Comparison of ENCODE assay signal across 11 cellular contexts in genomic region chr7:117435475-117436043, GRCh38. TPM values are rescaled to one million over a fixed set of nuclear protein-coding genes. Genes with fewer than 3 reads are reported as not detected.
DNase-seq lines count a peak whose midpoint lies in the region; ATAC-seq and TF ChIP-seq lines count a peak whose summit lies in the region.
"Had no signal": no experiment of that assay in that cellular context is flagged by ENCODE, and none has a peak within 500 bp of the region (broad histone marks: within the 10 kb centered on the region; RNA-seq: fewer than 3 reads in every experiment).

No MANE protein-coding gene starts in this region.

- H4K20me1 ChIP-seq in KMS-11 (ENCODE audit: insufficient read depth) (no peaks in the 10 kb centered on the region), H9 (ENCODE audit: control insufficient read depth, insufficient read depth, insufficient read length) (no peaks in the 10 kb centered on the region)

- intact Hi-C loops in activated naive CD4-positive, alpha-beta T cell treated with anti-CD3 and anti-CD28 coated beads for 36 hours (cut with micrococcal nuclease): no loop called here

- H2BK5ac ChIP-seq in H9 (ENCODE audit: insufficient read length, low read length): no peak overlapping the region

- no peaks in the 10 kb centered on the region for H3K9me3 Mint-ChIP-seq in activated naive CD4-positive, alpha-beta T cell treated with anti-CD3 and anti-CD28 coated beads for 36 hours
- no peaks in the 10 kb centered on the region for H3K9me3 Mint-ChIP-seq in stimulated activated naive B cell treated with anti-CD40 and anti-IgM and Interleukin-4, amounts not matched to agents 10 μg/mL and 1 μg/mL and 100 μg/mL, for 72 hours
- H3K9me3 Mint-ChIP-seq in H9: no peaks in the 10 kb centered on the region

- no peak overlapping the region for H3K14ac ChIP-seq in H9 (ENCODE audit: insufficient read depth, low read length)

- no peaks in the 10 kb centered on the region for H3K23me2 ChIP-seq in H9 (ENCODE audit: insufficient read length, low read depth, low read length, poor library complexity, severe bottlenecking)

- no peak overlapping the region for H3K23ac ChIP-seq in H9 (ENCODE audit: insufficient read length, low read depth, low read length)

- peak; percentile 8 for DNase-seq in activated naive CD4-positive, alpha-beta T cell treated with anti-CD3 and anti-CD28 coated beads for 36 hours
- DNase-seq in activated naive CD4-positive, alpha-beta T cell (lab: John Stamatoyannopoulos, UW): no peak
- DNase-seq in stimulated activated naive B cell treated with anti-CD40 and anti-IgM and Interleukin-4, amounts not matched to agents 10 μg/mL and 1 μg/mL and 100 μg/mL, for 72 hours: no peak
- DNase-seq in NCI-H1436 (lab: John Stamatoyannopoulos, UW): no peak
- DNase-seq in H9: no peak
- no peak for DNase-seq in RKO (ENCODE audit: low spot score)
- DNase-seq: NCI-H2107, WERI-Rb-1 had no signal

- no CpG with 5 or more reads among the region's 2 CpGs for WGBS in H9 (ENCODE audit: extremely low coverage, insufficient read length, low lambda C conversion rate)

- CTCF ChIA-PET in activated naive CD4-positive, alpha-beta T cell treated with anti-CD3 and anti-CD28 coated beads for 36 hours (lab: Charles Lee): no interaction called here

- TF ChIP-seq CTCF in KMS-11 (conservative IDR thresholded peaks at IDR 0.05; ENCODE audit: low read depth, low read length): no peak
- no peak for TF ChIP-seq CTCF in H9 (conservative IDR thresholded peaks at IDR 0.05)

- H3K4me3 Mint-ChIP-seq in activated naive CD4-positive, alpha-beta T cell treated with anti-CD3 and anti-CD28 coated beads for 36 hours: no peak overlapping the region
- no peak overlapping the region for H3K4me3 Mint-ChIP-seq in stimulated activated naive B cell treated with anti-CD40 and anti-IgM and Interleukin-4, amounts not matched to agents 10 μg/mL and 1 μg/mL and 100 μg/mL, for 72 hours
- H3K4me3 Mint-ChIP-seq in H9: no peak overlapping the region

- no peak overlapping the region for H3K4ac ChIP-seq in H9 (ENCODE audit: low read depth, low read length)

- H3K18ac ChIP-seq in H9 (ENCODE audit: insufficient read length, low read depth, low read length): no peak overlapping the region

- no peaks in the 10 kb centered on the region for H3K79me1 ChIP-seq in H9 (ENCODE audit: insufficient read depth, low read depth, low read length, poor library complexity, severe bottlenecking)

- H3K4me1 Mint-ChIP-seq in activated naive CD4-positive, alpha-beta T cell treated with anti-CD3 and anti-CD28 coated beads for 36 hours (ENCODE audit: low read depth): peaks cover 5% of the 10 kb centered on the region
- no peaks in the 10 kb centered on the region for H3K4me1 Mint-ChIP-seq in stimulated activated naive B cell treated with anti-CD40 and anti-IgM and Interleukin-4, amounts not matched to agents 10 μg/mL and 1 μg/mL and 100 μg/mL, for 72 hours
- no peaks in the 10 kb centered on the region for H3K4me1 Mint-ChIP-seq in H9

- ATAC-seq in HG02763 (IDR thresholded peaks at IDR 0.05; ENCODE audit: unreplicated experiment): peak; percentile 98
- peak; percentile 82 to 95 for ATAC-seq in stimulated activated naive B cell treated with anti-CD40 and anti-IgM and Interleukin-4, amounts not matched to agents 10 μg/mL and 1 μg/mL and 100 μg/mL, for 72 hours (replicated peaks)

- H3K27ac ChIP-seq in KMS-11: no peak overlapping the region
- H3K27ac ChIP-seq in H9 (ENCODE audit: insufficient read length, low read depth, low read length): no peak overlapping the region
- H3K27ac ChIP-seq: WERI-Rb-1 had no signal

- H3K4me1 ChIP-seq in KMS-11 (ENCODE audit: low read depth, poor library complexity, severe bottlenecking): peaks cover 7% of the 10 kb centered on the region
- H3K4me1 ChIP-seq in H9 (ENCODE audit: insufficient read depth, low read length): no peaks in the 10 kb centered on the region

- H3K27me3 Mint-ChIP-seq in activated naive CD4-positive, alpha-beta T cell treated with anti-CD3 and anti-CD28 coated beads for 36 hours (ENCODE audit: low read depth): peaks cover 2% of the 10 kb centered on the region
- H3K27me3 Mint-ChIP-seq in stimulated activated naive B cell treated with anti-CD40 and anti-IgM and Interleukin-4, amounts not matched to agents 10 μg/mL and 1 μg/mL and 100 μg/mL, for 72 hours: no peaks in the 10 kb centered on the region
- H3K27me3 Mint-ChIP-seq in H9 (ENCODE audit: low read depth): no peaks in the 10 kb centered on the region

- no peak overlapping the region for H4K5ac ChIP-seq in H9 (ENCODE audit: insufficient read length, low read depth, low read length)

- H3T11ph ChIP-seq in H9 (ENCODE audit: low read length): no peak overlapping the region

- H2BK20ac ChIP-seq in H9 (ENCODE audit: low read depth, low read length, poor library complexity, severe bottlenecking): no peak overlapping the region

- no peak overlapping the region for H3K4me3 ChIP-seq in KMS-11 (IDR thresholded peaks at IDR 0.05; ENCODE audit: insufficient read depth, low read depth, low read length)

- H3K36me3 ChIP-seq in KMS-11 (ENCODE audit: insufficient read depth): no peaks in the 10 kb centered on the region
- H3K36me3 ChIP-seq: WERI-Rb-1 had no signal

- no peaks in the 10 kb centered on the region for H3K9me3 ChIP-seq in H9 (ENCODE audit: control insufficient read depth, low read depth, low read length)

- no peak overlapping the region for H3K27ac Mint-ChIP-seq in activated naive CD4-positive, alpha-beta T cell treated with anti-CD3 and anti-CD28 coated beads for 36 hours
- no peak overlapping the region for H3K27ac Mint-ChIP-seq in stimulated activated naive B cell treated with anti-CD40 and anti-IgM and Interleukin-4, amounts not matched to agents 10 μg/mL and 1 μg/mL and 100 μg/mL, for 72 hours
- H3K27ac Mint-ChIP-seq in H9: no peak overlapping the region

- H3K79me2 ChIP-seq in KMS-11 (ENCODE audit: insufficient read depth, low read depth): no peaks in the 10 kb centered on the region
- H3K79me2 ChIP-seq in H9 (ENCODE audit: insufficient read depth, low read length): no peaks in the 10 kb centered on the region

- H3K9ac ChIP-seq in KMS-11 (no peak overlapping the region), H9 (ENCODE audit: extremely low read depth, insufficient read length, low read length) (no peak overlapping the region)

- H2AFZ ChIP-seq in KMS-11 (ENCODE audit: low read depth): no peak overlapping the region
- no peak overlapping the region for H2AFZ ChIP-seq in H9 (ENCODE audit: low read length)

- no peaks in the 10 kb centered on the region for H3K36me3 Mint-ChIP-seq in activated naive CD4-positive, alpha-beta T cell treated with anti-CD3 and anti-CD28 coated beads for 36 hours (ENCODE audit: low read depth)
- H3K36me3 Mint-ChIP-seq in stimulated activated naive B cell treated with anti-CD40 and anti-IgM and Interleukin-4, amounts not matched to agents 10 μg/mL and 1 μg/mL and 100 μg/mL, for 72 hours: no peaks in the 10 kb centered on the region
- no peaks in the 10 kb centered on the region for H3K36me3 Mint-ChIP-seq in H9 (ENCODE audit: insufficient read depth in 1 of 3, low read depth in 3 of 3)

- H4K91ac ChIP-seq in H9 (ENCODE audit: insufficient read length, low read depth, low read length): no peak overlapping the region

- no peak overlapping the region for H2BK15ac ChIP-seq in H9 (ENCODE audit: low read depth, low read length)

- H3K4me2 ChIP-seq in KMS-11 (0 out of 2 replicates have a peak overlapping the region, but pooled peaks have one; percentile 12), H9 (ENCODE audit: insufficient read depth, insufficient read length, low read length) (no peak overlapping the region)

- H3K56ac ChIP-seq in H9 (ENCODE audit: insufficient read length, low read depth, low read length): no peak overlapping the region

- no peak overlapping the region for H2AK5ac ChIP-seq in H9 (ENCODE audit: insufficient read length, low read length)

- no peak overlapping the region for H2BK12ac ChIP-seq in H9 (ENCODE audit: insufficient read length, low read depth, low read length)

- no peaks in the 10 kb centered on the region for H3K27me3 ChIP-seq in KMS-11 (ENCODE audit: insufficient read depth, low read depth)
- no peaks in the 10 kb centered on the region for H3K27me3 ChIP-seq in H9 (ENCODE audit: insufficient read depth, low read length)

- no peak overlapping the region for H4K8ac ChIP-seq in H9 (replicated peaks; ENCODE audit: insufficient read length, low read depth, low read length)

- no peak overlapping the region for H2BK120ac ChIP-seq in H9 (ENCODE audit: low read depth, low read length, poor library complexity, severe bottlenecking)

RNA-seq across cellular contexts. Expression of gene ASZ1, which starts 8.3 kb away (rescaled TPM):
- not detected for total RNA-seq in activated naive CD4-positive, alpha-beta T cell treated with anti-CD3 and anti-CD28 coated beads for 36 hours
- total RNA-seq in H9 (2021): not detected in 2 replicates
- total RNA-seq: cardiac septum had no signal

RNA-seq across cellular contexts. Expression of gene CFTR, which starts 44.3 kb away (rescaled TPM):
- total RNA-seq in activated naive CD4-positive, alpha-beta T cell treated with anti-CD3 and anti-CD28 coated beads for 36 hours: not detected
- total RNA-seq in H9 (2021): 1.1 and 1.2 TPM in 2 replicates
